Comparison of ENCODE assay signal across 26 cellular contexts in the genomic region with DNA sequence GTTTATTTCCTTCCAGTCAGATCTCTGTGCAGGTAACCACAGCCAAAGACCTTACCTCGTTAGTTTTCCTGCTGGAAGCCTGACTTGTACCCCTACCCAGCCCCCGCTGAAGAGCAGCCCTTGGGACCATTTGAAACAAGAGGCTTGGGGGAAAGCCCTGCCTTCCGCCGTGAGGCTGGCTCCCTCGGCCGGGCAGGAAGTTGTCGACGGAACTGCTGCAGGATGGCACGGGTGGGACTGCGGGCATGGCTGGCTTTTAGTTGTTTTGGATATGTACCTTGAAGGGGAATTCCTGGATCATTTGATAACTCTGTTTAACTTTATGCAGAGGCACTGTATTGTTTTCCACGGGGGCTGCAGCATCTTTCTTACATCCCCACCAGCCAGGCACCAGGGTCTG. TPM values are rescaled to one million over a fixed set of nuclear protein-coding genes. Genes with fewer than 3 reads are reported as not detected.
A peak's percentile ranks its signal among the peaks of the same experiment; 100 is the strongest.
DNase-seq lines count a peak whose midpoint lies in the region; ATAC-seq and TF ChIP-seq lines count a peak whose summit lies in the region.
"Had no signal": no experiment of that assay in that cellular context is flagged by ENCODE, and none has a peak within 500 bp of the region (broad histone marks: within the 10 kb centered on the region; RNA-seq: fewer than 3 reads in every experiment).

No MANE protein-coding gene starts in this region.

- H3K9me3 Mint-ChIP-seq in activated T-cell treated with anti-CD3 and anti-CD28 coated beads, Interleukin-2, amount 50 U/mL, for 24 hours, result no peaks in the 10 kb centered on the region
- H3K9me3 Mint-ChIP-seq: CD8-positive, alpha-beta T cell; H9; HFFc6 had no signal

- peaks cover 99% of the 10 kb centered on the region for H3K36me3 Mint-ChIP-seq in activated T-cell treated with anti-CD3 and anti-CD28 coated beads, Interleukin-2, amount 50 U/mL, for 24 hours (ENCODE audit: low read depth)

- no peak for ATAC-seq in HG03097 (IDR thresholded peaks at IDR 0.05; ENCODE audit: low FRiP score, unreplicated experiment)
- ATAC-seq: A549; CD8-positive, alpha-beta T cell; GM12878; Panc1 had no signal

- H3K36me3 ChIP-seq in BE2C, result peaks cover 5% of the 10 kb centered on the region; the same call in 1 of the 2 replicates

- no peak for DNase-seq in activated T-cell treated with anti-CD3 and anti-CD28 coated beads, Interleukin-2, amount 50 U/mL, for 24 hours
- DNase-seq in activated T-cell treated with anti-CD3 and anti-CD28 coated beads, Interleukin-2, amount 50 U/mL, for 48 hours, result no peak
- DNase-seq in BE2C (peak; percentile 1), posterior vena cava (ENCODE audit: low spot score) (peak; percentile 64), NCI-H1092 (lab: John Stamatoyannopoulos, UW) (no peak)
- DNase-seq: CD8-positive, alpha-beta T cell; DND-41; GM23248; H9; HFFc6; KBM-7; MM.1S; NCI-H1092 treated with DMSO at 0.1 percent for 48 hours; NCI-H146; NCI-H2029; NCI-H2171; NCI-H345; NCI-H524; NCI-H774; NK-92 treated with Interleukin-12 subunit alpha and Interleukin-12 subunit beta, amount 100 ng/mL, for 24 hours; SJCRH30 had no signal

- intact Hi-C loops in posterior vena cava (cut with DNase I), result no loop called here

- TF ChIP-seq POLR2A in GM18951 (IDR thresholded peaks at IDR 0.05; ENCODE audit: extremely low read depth, insufficient read depth, insufficient read length), result peak; percentile 7

- no peaks in the 10 kb centered on the region for H3K27me3 ChIP-seq in BE2C
- H3K27me3 ChIP-seq: SJCRH30 had no signal

- H3K27ac Mint-ChIP-seq in activated T-cell treated with anti-CD3 and anti-CD28 coated beads, Interleukin-2, amount 50 U/mL, for 24 hours, result peak overlapping the region; percentile 71
- H3K27ac Mint-ChIP-seq: CD8-positive, alpha-beta T cell; H9; HFFc6 had no signal

- TF ChIP-seq CTCF in BE2C (IDR thresholded peaks at IDR 0.05; ENCODE audit: low read depth, low read length), result no peak

- no peak overlapping the region for H3K4me3 ChIP-seq in BE2C (ENCODE audit: low read depth, low read length)
- H3K4me3 ChIP-seq: A549, GM12878, GM23248, SJCRH30 had no signal

- H3K4me1 Mint-ChIP-seq in activated T-cell treated with anti-CD3 and anti-CD28 coated beads, Interleukin-2, amount 50 U/mL, for 24 hours (ENCODE audit: low read depth), result no peaks in the 10 kb centered on the region
- H3K4me1 Mint-ChIP-seq: H9 had no signal

- in situ Hi-C loops in GM18951 (cut with MboI; ENCODE audit: low sequenced_read_pairs, unreplicated experiment), result no loop called here

- no peaks in the 10 kb centered on the region for H3K4me1 ChIP-seq in BE2C
- H3K4me1 ChIP-seq: A549, SJCRH30 had no signal

- H3K9me3 ChIP-seq in BE2C, result no peaks in the 10 kb centered on the region
- H3K9me3 ChIP-seq: SJCRH30 had no signal

- no peak overlapping the region for H3K4me3 Mint-ChIP-seq in activated T-cell treated with anti-CD3 and anti-CD28 coated beads, Interleukin-2, amount 50 U/mL, for 24 hours
- H3K4me3 Mint-ChIP-seq: CD8-positive, alpha-beta T cell; H9; HFFc6 had no signal

- H3K27me3 Mint-ChIP-seq in activated T-cell treated with anti-CD3 and anti-CD28 coated beads, Interleukin-2, amount 50 U/mL, for 24 hours, result no peaks in the 10 kb centered on the region

RNA-seq across cellular contexts. Expression of gene ENDOV, which starts 49.0 kb away (rescaled TPM):
- polyA plus RNA-seq in BE2C (2012; ENCODE audit: insufficient read depth, insufficient read length, low read depth), result 52.5 TPM
- 10 to 100 TPM; 14.1 to 15.5 TPM for total RNA-seq in posterior vena cava

Comparison
In these comparisons a context has a peak if more than half of its experiments do, and no peak if none do; other contexts are left out.
1. DNase-seq: peak in BE2C (single experiment) and posterior vena cava (single experiment); none in activated T-cell treated with anti-CD3 and anti-CD28 coated beads, Interleukin-2, amount 50 U/mL, for 24 hours (single experiment), activated T-cell treated with anti-CD3 and anti-CD28 coated beads, Interleukin-2, amount 50 U/mL, for 48 hours (0 of 2) and NCI-H1092 (single experiment).